18 cellular contexts compared by ENCODE assay signal in genomic region chr2:195848119-195848899, GRCh38.
DNase-seq lines count a peak whose midpoint lies in the region; ATAC-seq, FAIRE-seq and TF ChIP-seq lines count a peak whose summit lies in the region.
"Had no signal": no experiment of that assay in that cellular context is flagged by ENCODE, and none has a peak within 500 bp of the region (broad histone marks: within the 10 kb centered on the region; RNA-seq: fewer than 3 reads in every experiment).

No MANE protein-coding gene starts in this region.

- no peaks in the 10 kb centered on the region for H3K79me2 ChIP-seq in K562 (ENCODE audit: control insufficient read depth, insufficient read depth, low read length)

- ATAC-seq in K562: no peak
- no peak for ATAC-seq in HG02885 (IDR thresholded peaks at IDR 0.05; ENCODE audit: poor library complexity, unreplicated experiment)
- ATAC-seq: Panc1 had no signal

- CTCF ChIA-PET in GM10248 (lab: Yijun Ruan, JAX) (interaction anchor here (1.0 to 1.3 kb wide), 2 partner anchors 28 to 31 kb away, joined by 3 read pairs; no protein-coding TSS in a partner anchor), K562 (lab: Yijun Ruan, JAX; ENCODE audit: low intra/inter-chr PET ratio) (no interaction called here)

- 11% methylated on average over 4 of the region's 4 CpGs for WGBS in K562 (ENCODE audit: insufficient coverage, low coverage, missing lambda C conversion rate)

- no peak overlapping the region for H3K4me2 ChIP-seq in K562 (ENCODE audit: insufficient read depth, low read length)

- intact Hi-C loops in K562 (cut with micrococcal nuclease): no loop called here

- H2AFZ ChIP-seq in K562 (ENCODE audit: low read depth, low read length): no peak overlapping the region

- 0 out of 2 replicates have a peak, but pooled peaks cover 2% of the 10 kb centered on the region for H3K9me3 ChIP-seq in K562 (replicated peaks; ENCODE audit: control insufficient read depth, insufficient read depth, low read depth, low read length)
- H3K9me3 ChIP-seq: right atrium auricular region, upper lobe of left lung had no signal

- H4K20me1 ChIP-seq in K562 (replicated peaks; ENCODE audit: control insufficient read depth, insufficient read depth, low read length): no peaks in the 10 kb centered on the region

- no peaks in the 10 kb centered on the region for H3K27me3 ChIP-seq in K562 (ENCODE audit: control insufficient read depth in 2 of 2, insufficient read depth in 2 of 2, low read length in 2 of 2)
- H3K27me3 ChIP-seq: right atrium auricular region, upper lobe of left lung had no signal

- no peak overlapping the region for H3K27ac ChIP-seq in K562 (ENCODE audit: extremely low read depth, low read depth, low read length)
- H3K27ac ChIP-seq: epithelial cell of prostate, right atrium auricular region, upper lobe of left lung had no signal

- no peaks in the 10 kb centered on the region for H3K36me3 ChIP-seq in K562 (ENCODE audit: control insufficient read depth, insufficient read depth, low read length)
- H3K36me3 ChIP-seq: right atrium auricular region, upper lobe of left lung had no signal

- TF ChIP-seq RAD21 in K562 (CRISPR knock-in tag; conservative IDR thresholded peaks at IDR 0.05 in 1 of 2, IDR thresholded peaks at IDR 0.05 in 1 of 2): no peak

- BruUV-seq in K562 (replicated peaks; lab: Mats Ljungman, UMichigan): no TSS peak

- POLR2A ChIA-PET in GM10248 (lab: Yijun Ruan, JAX): no interaction called here
- POLR2A ChIA-PET in K562 (lab: Yijun Ruan, JAX): no interaction called here

- no peak overlapping the region for H3K9ac ChIP-seq in K562 (ENCODE audit: insufficient read depth in 1 of 2, low read depth in 2 of 2, low read length in 2 of 2)

- TF ChIP-seq CTCF in GM10248 (IDR thresholded peaks at IDR 0.05; ENCODE audit: control extremely low read depth, extremely low read depth, low read depth, missing control alignments) (peak; percentile 3), K562 (IDR thresholded peaks at IDR 0.05 in 2 of 3, conservative IDR thresholded peaks at IDR 0.05 in 1 of 3; ENCODE audit: insufficient read depth in 2 of 3, low read depth in 1 of 3, low read length in 3 of 3) (no peak)

- peak; percentile 49 for DNase-seq in DMS53 (lab: John Stamatoyannopoulos, UW)
- DNase-seq in DMS53 treated with DMSO at 0.1 percent for 48 hours (lab: John Stamatoyannopoulos, UW; ENCODE audit: unreplicated experiment): no peak
- DNase-seq in GM10248 (ENCODE audit: extremely low spot score): no peak
- DNase-seq in NCI-H1694 treated with DMSO at 0.1 percent for 48 hours (lab: John Stamatoyannopoulos, UW): peak; percentile 65
- DNase-seq in K562 (ENCODE audit: extremely low read depth in 1 of 4, low spot score in 3 of 4): peak in 1 of 4 experiments; percentile 8
- no peak for DNase-seq in iPS-NIHi11 (ENCODE audit: low spot score)
- DNase-seq in T-helper 9 cell: no peak
- DNase-seq: activated T-cell treated with anti-CD3 and anti-CD28 coated beads, Interleukin-2, amount 50 U/mL, for 1 hour; NCI-H2107; stimulated activated CD4-positive, alpha-beta T cell treated with anti-CD3 and anti-CD28 coated beads, Interleukin-4, amount 100 ng/mL, for 24 hours had no signal

- no peaks in the 10 kb centered on the region for H3K4me1 ChIP-seq in K562 (replicated peaks in 1 of 2; ENCODE audit: control insufficient read depth in 2 of 2, insufficient read depth in 2 of 2, low read length in 2 of 2)
- H3K4me1 ChIP-seq: right atrium auricular region, upper lobe of left lung had no signal

- H3K4me3 ChIP-seq in K562: no peak overlapping the region
- H3K4me3 ChIP-seq: right atrium auricular region, upper lobe of left lung had no signal

- H3K9me1 ChIP-seq in K562 (ENCODE audit: control insufficient read depth, insufficient read depth, low read length): no peaks in the 10 kb centered on the region

- TF ChIP-seq POLR2A in K562 (conservative IDR thresholded peaks at IDR 0.05): no peak

- FAIRE-seq in K562 (lab: Jason Lieb, UNC): no peak
- FAIRE-seq: colon, H1, keratinocyte had no signal

- no peak for TF ChIP-seq EP300 in K562 (IDR thresholded peaks at IDR 0.05; ENCODE audit: low read length)

- in situ Hi-C loops in K562 (cut with MboI): no loop called here

TF ChIP-seq in K562, 482 proteins besides CTCF, POLR2A, EP300 and RAD21:
- TF ChIP-seq NFIC (IDR thresholded peaks at IDR 0.05): peak; percentile 98
- TF ChIP-seq NFIX (CRISPR knock-in tag; IDR thresholded peaks at IDR 0.05; ENCODE audit: low read depth): peak; percentile 91
- no peak for TF ChIP-seq ZNF143 (CRISPR knock-in tag; IDR thresholded peaks at IDR 0.05)

Comparison
In these comparisons a context has a peak if more than half of its experiments do, and no peak if none do; other contexts are left out.
1. DNase-seq: peak in DMS53 (single experiment) and NCI-H1694 treated with DMSO at 0.1 percent for 48 hours (single experiment); none in DMS53 treated with DMSO at 0.1 percent for 48 hours (single experiment), GM10248 (single experiment), iPS-NIHi11 (single experiment) and T-helper 9 cell (single experiment).